In the genomic region with DNA sequence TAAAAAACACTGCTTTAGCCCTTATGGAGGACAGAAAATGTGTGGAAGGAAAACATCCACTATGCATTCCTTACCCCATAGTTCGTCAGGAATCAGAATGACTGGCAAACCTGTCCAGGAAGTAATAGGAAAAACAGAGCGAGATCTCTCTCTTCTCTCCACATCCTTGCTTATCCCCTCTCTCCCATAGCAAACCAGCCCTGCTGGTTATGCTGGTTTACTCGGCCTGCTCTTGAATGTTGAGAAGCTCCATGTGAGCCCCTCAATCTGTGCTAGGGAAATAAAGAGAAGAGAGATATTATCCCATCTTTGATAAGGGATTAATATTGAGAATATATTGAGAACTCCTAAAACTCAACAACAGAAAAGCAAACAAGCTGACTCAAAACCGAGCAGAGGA, we compare ENCODE assay signal across 17 cellular contexts.
DNase-seq lines count a peak whose midpoint lies in the region; ATAC-seq and TF ChIP-seq lines count a peak whose summit lies in the region.
"Had no signal": no experiment of that assay in that cellular context is flagged by ENCODE, and none has a peak within 500 bp of the region (broad histone marks: within the 10 kb centered on the region; RNA-seq: fewer than 3 reads in every experiment).

No MANE protein-coding gene starts in this region.

- H3K23ac ChIP-seq in mesendoderm (ENCODE audit: low read length) (no peak overlapping the region), trophoblast cell (ENCODE audit: low read length) (no peak overlapping the region)

- no peak overlapping the region for H3K9ac ChIP-seq in mesendoderm (ENCODE audit: low read length)
- H3K9ac ChIP-seq in trophoblast cell (ENCODE audit: low read length) = no peak overlapping the region
- H3K9ac ChIP-seq: BLaER1 treated with 17β-estradiol and CSF1 and Interleukin-3, amounts not matched to agents 10 nM and 100 nM had no signal

- H3K9me3 ChIP-seq in trophoblast cell (ENCODE audit: insufficient read depth, low read depth, low read length) (peaks cover 3% of the 10 kb centered on the region), left ventricle myocardium inferior (replicated peaks) (peaks cover 14% of the 10 kb centered on the region)
- H3K9me3 ChIP-seq: A549, Caco-2 had no signal

- H3K18ac ChIP-seq in mesendoderm (ENCODE audit: low read length) (no peak overlapping the region), trophoblast cell (ENCODE audit: low read length) (no peak overlapping the region)

- H3K14ac ChIP-seq in trophoblast cell (ENCODE audit: low read length) = no peak overlapping the region

- no peaks in the 10 kb centered on the region for H3K27me3 ChIP-seq in mesendoderm (ENCODE audit: insufficient read depth, low read length, poor library complexity)
- no peaks in the 10 kb centered on the region for H3K27me3 ChIP-seq in trophoblast cell (ENCODE audit: insufficient read depth, low read length)
- H3K27me3 ChIP-seq in left ventricle myocardium inferior (ENCODE audit: low read depth) = peaks cover 21% of the 10 kb centered on the region
- H3K27me3 ChIP-seq: BLaER1 treated with 17β-estradiol and CSF1 and Interleukin-3, amounts not matched to agents 10 nM and 100 nM had no signal

- WGBS in mesendoderm (ENCODE audit: extremely low coverage, insufficient coverage, low lambda C conversion rate) = no CpG with 5 or more reads among the region's 4 CpGs
- WGBS in trophoblast cell (ENCODE audit: extremely low coverage, insufficient coverage, insufficient read length) = no CpG with 5 or more reads among the region's 4 CpGs

- no peak for ATAC-seq in HG02884 (IDR thresholded peaks at IDR 0.05; ENCODE audit: unreplicated experiment)
- ATAC-seq: A549; CD8-positive, alpha-beta T cell; GM12878 had no signal

- H2AFZ ChIP-seq in trophoblast cell (ENCODE audit: insufficient read depth, low read length, poor library complexity) = no peak overlapping the region

- H3K56ac ChIP-seq in mesendoderm (ENCODE audit: low read length) = no peak overlapping the region

- H2BK120ac ChIP-seq in mesendoderm (ENCODE audit: low read depth, low read length) (no peak overlapping the region), trophoblast cell (ENCODE audit: insufficient read depth, low read length, poor library complexity) (no peak overlapping the region)

- intact Hi-C loops in left ventricle myocardium inferior (cut with micrococcal nuclease) = no loop called here

- H3K79me1 ChIP-seq in mesendoderm (ENCODE audit: low read length) (no peaks in the 10 kb centered on the region), trophoblast cell (ENCODE audit: low read length) (peaks cover 23% of the 10 kb centered on the region)

- no peak overlapping the region for H3K4me3 ChIP-seq in mesendoderm (ENCODE audit: low read length)
- H3K4me3 ChIP-seq in trophoblast cell (ENCODE audit: low read depth, low read length) = no peak overlapping the region
- H3K4me3 ChIP-seq in left ventricle myocardium inferior = no peak overlapping the region
- H3K4me3 ChIP-seq: A549; BLaER1 treated with 17β-estradiol and CSF1 and Interleukin-3, amounts not matched to agents 10 nM and 100 nM; GM12878 had no signal

- H2BK12ac ChIP-seq in trophoblast cell (ENCODE audit: low read length) = no peak overlapping the region

- no peak overlapping the region for H4K5ac ChIP-seq in mesendoderm (ENCODE audit: low read length)

- no peak overlapping the region for H3K4ac ChIP-seq in mesendoderm (ENCODE audit: low read depth, low read length)
- H3K4ac ChIP-seq in trophoblast cell (ENCODE audit: low read depth, low read length) = no peak overlapping the region

- H2AK5ac ChIP-seq in mesendoderm (ENCODE audit: low read length) (no peak overlapping the region), trophoblast cell (ENCODE audit: low read length) (no peak overlapping the region)

- H3K4me1 ChIP-seq in mesendoderm (ENCODE audit: control insufficient read depth, low read depth, low read length) (no peaks in the 10 kb centered on the region), trophoblast cell (ENCODE audit: control insufficient read depth in 1 of 2, insufficient read depth in 2 of 2, low read length in 2 of 2) (peaks cover 12 to 16% of the 10 kb centered on the region in 2 experiments), left ventricle myocardium inferior (no peaks in the 10 kb centered on the region)
- H3K4me1 ChIP-seq: A549; BLaER1 treated with 17β-estradiol and CSF1 and Interleukin-3, amounts not matched to agents 10 nM and 100 nM; Caco-2 had no signal

- H4K12ac ChIP-seq in trophoblast cell (ENCODE audit: low read depth, low read length) = no peak overlapping the region

- H3K79me2 ChIP-seq in mesendoderm (ENCODE audit: control insufficient read depth, insufficient read depth, low read length) (no peaks in the 10 kb centered on the region), trophoblast cell (ENCODE audit: control insufficient read depth, insufficient read depth, low read length, poor library complexity) (peaks cover 5% of the 10 kb centered on the region)

- no peak overlapping the region for H2BK15ac ChIP-seq in mesendoderm (replicated peaks; ENCODE audit: low read depth)

- H3K4me2 ChIP-seq in mesendoderm (ENCODE audit: low read length) (no peak overlapping the region), trophoblast cell (ENCODE audit: low read length) (no peak overlapping the region)
- H3K4me2 ChIP-seq: A549; BLaER1 treated with 17β-estradiol and CSF1 and Interleukin-3, amounts not matched to agents 10 nM and 100 nM had no signal

- no peaks in the 10 kb centered on the region for H3K36me3 ChIP-seq in mesendoderm (ENCODE audit: control insufficient read depth, insufficient read depth, low read length)
- H3K36me3 ChIP-seq in trophoblast cell (ENCODE audit: control insufficient read depth in 1 of 2, insufficient read depth in 2 of 2, low read length in 2 of 2) = no peaks in the 10 kb centered on the region
- H3K36me3 ChIP-seq in left ventricle myocardium inferior = no peaks in the 10 kb centered on the region
- H3K36me3 ChIP-seq: BLaER1 treated with 17β-estradiol and CSF1 and Interleukin-3, amounts not matched to agents 10 nM and 100 nM had no signal

- TF ChIP-seq CTCF in left ventricle myocardium inferior (IDR thresholded peaks at IDR 0.05; ENCODE audit: borderline replicate concordance) = no peak

- DNase-seq in ELF-1 (ENCODE audit: low read depth, low spot score) = peak; percentile 57
- peak; percentile 28 for DNase-seq in mesendoderm
- peak in 1 of 2 donors; percentile 46 for DNase-seq in trophoblast cell
- no peak for DNase-seq in left ventricle myocardium inferior
- DNase-seq: AML-193; Caco-2; Calu3; CD4-positive, alpha-beta T cell; CD8-positive, alpha-beta T cell; DMS79 treated with DMSO at 0.1 percent for 48 hours; GDM1 had no signal

- no peak overlapping the region for H4K8ac ChIP-seq in mesendoderm (ENCODE audit: low read depth, low read length)
- H4K8ac ChIP-seq in trophoblast cell (ENCODE audit: low read depth, low read length) = no peak overlapping the region

- H2BK5ac ChIP-seq in mesendoderm (ENCODE audit: low read length) (no peak overlapping the region), trophoblast cell (ENCODE audit: low read depth, low read length, poor library complexity) (no peak overlapping the region)

- H3K27ac ChIP-seq in mesendoderm (ENCODE audit: low read depth, low read length) (no peak overlapping the region), trophoblast cell (ENCODE audit: low read depth, low read length) (peak overlapping the region; percentile 14), left ventricle myocardium inferior (replicated peaks) (no peak overlapping the region)
- H3K27ac ChIP-seq: 22Rv1; A549; BLaER1 treated with 17β-estradiol and CSF1 and Interleukin-3, amounts not matched to agents 10 nM and 100 nM; C4-2B had no signal

- H4K91ac ChIP-seq in trophoblast cell (ENCODE audit: low read depth, low read length) = no peak overlapping the region
